1 cellular context compared by ENCODE assay signal in the genomic region with DNA sequence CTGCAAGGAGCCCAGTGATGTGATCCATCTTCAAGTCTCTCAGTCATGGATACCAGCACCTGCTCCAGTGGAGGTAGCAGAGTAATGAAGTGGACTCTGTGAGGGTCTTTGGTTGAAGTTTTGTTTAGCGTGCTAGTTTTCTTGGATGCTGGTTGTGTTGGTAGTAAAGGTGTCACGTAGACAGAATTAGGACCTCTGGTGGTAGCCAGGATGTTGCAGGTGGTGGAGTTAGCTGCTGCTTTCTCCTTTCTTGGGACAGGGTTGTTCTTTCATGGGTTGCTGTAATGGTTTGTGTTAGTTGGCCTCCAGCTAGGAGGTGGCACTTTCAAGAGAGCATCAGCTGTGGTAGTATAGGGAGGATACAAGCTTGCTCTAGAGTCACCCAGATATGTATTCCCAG.
TF ChIP-seq lines count a peak whose summit lies in the region.

No MANE protein-coding gene starts in this region.

TF ChIP-seq in HepG2, 621 proteins besides CTCF, POLR2A, EP300 and RAD21:
- TF ChIP-seq, protein P1, sequence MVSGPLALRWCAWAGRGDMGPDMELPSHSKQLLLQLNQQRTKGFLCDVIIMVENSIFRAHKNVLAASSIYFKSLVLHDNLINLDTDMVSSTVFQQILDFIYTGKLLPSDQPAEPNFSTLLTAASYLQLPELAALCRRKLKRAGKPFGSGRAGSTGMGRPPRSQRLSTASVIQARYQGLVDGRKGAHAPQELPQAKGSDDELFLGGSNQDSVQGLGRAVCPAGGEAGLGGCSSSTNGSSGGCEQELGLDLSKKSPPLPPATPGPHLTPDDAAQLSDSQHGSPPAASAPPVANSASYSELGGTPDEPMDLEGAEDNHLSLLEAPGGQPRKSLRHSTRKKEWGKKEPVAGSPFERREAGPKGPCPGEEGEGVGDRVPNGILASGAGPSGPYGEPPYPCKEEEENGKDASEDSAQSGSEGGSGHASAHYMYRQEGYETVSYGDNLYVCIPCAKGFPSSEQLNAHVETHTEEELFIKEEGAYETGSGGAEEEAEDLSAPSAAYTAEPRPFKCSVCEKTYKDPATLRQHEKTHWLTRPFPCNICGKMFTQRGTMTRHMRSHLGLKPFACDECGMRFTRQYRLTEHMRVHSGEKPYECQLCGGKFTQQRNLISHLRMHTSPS (CRISPR knock-in tag; IDR thresholded peaks at IDR 0.05; ENCODE audit: low read depth), result no peak
- TF ChIP-seq, protein P2, sequence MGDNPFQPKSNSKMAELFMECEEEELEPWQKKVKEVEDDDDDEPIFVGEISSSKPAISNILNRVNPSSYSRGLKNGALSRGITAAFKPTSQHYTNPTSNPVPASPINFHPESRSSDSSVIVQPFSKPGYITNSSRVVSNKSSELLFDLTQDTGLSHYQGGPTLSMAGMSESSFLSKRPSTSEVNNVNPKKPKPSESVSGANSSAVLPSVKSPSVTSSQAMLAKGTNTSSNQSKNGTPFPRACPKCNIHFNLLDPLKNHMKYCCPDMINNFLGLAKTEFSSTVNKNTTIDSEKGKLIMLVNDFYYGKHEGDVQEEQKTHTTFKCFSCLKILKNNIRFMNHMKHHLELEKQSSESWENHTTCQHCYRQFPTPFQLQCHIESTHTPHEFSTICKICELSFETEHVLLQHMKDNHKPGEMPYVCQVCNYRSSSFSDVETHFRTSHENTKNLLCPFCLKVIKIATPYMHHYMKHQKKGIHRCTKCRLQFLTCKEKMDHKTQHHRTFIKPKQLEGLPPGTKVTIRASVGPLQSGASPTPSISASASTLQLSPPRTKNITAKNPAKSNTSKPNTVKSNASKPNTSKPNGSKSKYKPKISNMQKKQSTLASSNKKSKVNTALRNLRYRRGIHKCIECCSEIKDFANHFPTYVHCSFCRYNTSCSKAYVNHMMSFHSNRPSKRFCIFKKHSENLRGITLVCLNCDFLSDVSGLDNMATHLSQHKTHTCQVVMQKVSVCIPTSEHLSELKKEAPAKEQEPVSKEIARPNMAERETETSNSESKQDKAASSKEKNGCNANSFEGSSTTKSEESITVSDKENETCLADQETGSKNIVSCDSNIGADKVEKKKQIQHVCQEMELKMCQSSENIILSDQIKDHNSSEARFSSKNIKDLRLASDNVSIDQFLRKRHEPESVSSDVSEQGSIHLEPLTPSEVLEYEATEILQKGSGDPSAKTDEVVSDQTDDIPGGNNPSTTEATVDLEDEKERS (CRISPR knock-in tag; IDR thresholded peaks at IDR 0.05), result no peak
- TF ChIP-seq, protein P3, sequence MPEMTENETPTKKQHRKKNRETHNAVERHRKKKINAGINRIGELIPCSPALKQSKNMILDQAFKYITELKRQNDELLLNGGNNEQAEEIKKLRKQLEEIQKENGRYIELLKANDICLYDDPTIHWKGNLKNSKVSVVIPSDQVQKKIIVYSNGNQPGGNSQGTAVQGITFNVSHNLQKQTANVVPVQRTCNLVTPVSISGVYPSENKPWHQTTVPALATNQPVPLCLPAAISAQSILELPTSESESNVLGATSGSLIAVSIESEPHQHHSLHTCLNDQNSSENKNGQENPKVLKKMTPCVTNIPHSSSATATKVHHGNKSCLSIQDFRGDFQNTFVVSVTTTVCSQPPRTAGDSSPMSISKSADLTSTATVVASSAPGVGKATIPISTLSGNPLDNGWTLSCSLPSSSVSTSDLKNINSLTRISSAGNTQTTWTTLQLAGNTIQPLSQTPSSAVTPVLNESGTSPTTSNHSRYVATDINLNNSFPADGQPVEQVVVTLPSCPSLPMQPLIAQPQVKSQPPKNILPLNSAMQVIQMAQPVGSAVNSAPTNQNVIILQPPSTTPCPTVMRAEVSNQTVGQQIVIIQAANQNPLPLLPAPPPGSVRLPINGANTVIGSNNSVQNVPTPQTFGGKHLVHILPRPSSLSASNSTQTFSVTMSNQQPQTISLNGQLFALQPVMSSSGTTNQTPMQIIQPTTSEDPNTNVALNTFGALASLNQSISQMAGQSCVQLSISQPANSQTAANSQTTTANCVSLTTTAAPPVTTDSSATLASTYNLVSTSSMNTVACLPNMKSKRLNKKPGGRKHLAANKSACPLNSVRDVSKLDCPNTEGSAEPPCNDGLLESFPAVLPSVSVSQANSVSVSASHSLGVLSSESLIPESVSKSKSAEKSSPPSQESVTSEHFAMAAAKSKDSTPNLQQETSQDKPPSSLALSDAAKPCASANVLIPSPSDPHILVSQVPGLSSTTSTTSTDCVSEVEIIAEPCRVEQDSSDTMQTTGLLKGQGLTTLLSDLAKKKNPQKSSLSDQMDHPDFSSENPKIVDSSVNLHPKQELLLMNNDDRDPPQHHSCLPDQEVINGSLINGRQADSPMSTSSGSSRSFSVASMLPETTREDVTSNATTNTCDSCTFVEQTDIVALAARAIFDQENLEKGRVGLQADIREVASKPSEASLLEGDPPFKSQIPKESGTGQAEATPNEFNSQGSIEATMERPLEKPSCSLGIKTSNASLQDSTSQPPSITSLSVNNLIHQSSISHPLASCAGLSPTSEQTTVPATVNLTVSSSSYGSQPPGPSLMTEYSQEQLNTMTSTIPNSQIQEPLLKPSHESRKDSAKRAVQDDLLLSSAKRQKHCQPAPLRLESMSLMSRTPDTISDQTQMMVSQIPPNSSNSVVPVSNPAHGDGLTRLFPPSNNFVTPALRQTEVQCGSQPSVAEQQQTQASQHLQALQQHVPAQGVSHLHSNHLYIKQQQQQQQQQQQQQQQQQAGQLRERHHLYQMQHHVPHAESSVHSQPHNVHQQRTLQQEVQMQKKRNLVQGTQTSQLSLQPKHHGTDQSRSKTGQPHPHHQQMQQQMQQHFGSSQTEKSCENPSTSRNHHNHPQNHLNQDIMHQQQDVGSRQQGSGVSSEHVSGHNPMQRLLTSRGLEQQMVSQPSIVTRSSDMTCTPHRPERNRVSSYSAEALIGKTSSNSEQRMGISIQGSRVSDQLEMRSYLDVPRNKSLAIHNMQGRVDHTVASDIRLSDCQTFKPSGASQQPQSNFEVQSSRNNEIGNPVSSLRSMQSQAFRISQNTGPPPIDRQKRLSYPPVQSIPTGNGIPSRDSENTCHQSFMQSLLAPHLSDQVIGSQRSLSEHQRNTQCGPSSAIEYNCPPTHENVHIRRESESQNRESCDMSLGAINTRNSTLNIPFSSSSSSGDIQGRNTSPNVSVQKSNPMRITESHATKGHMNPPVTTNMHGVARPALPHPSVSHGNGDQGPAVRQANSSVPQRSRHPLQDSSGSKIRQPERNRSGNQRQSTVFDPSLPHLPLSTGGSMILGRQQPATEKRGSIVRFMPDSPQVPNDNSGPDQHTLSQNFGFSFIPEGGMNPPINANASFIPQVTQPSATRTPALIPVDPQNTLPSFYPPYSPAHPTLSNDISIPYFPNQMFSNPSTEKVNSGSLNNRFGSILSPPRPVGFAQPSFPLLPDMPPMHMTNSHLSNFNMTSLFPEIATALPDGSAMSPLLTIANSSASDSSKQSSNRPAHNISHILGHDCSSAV (CRISPR knock-in tag; IDR thresholded peaks at IDR 0.05; ENCODE audit: borderline replicate concordance), result no peak
- TF ChIP-seq HNF4A (CRISPR knock-in tag; IDR thresholded peaks at IDR 0.05) (no peak), ZMYM2 (CRISPR knock-in tag; IDR thresholded peaks at IDR 0.05) (no peak), ZNF841 (CRISPR knock-in tag; IDR thresholded peaks at IDR 0.05; ENCODE audit: borderline replicate concordance) (no peak), ZNF3 (CRISPR knock-in tag; IDR thresholded peaks at IDR 0.05) (no peak), IKZF4 (CRISPR knock-in tag; IDR thresholded peaks at IDR 0.05; ENCODE audit: borderline replicate concordance, low read depth, not compliant biosample characterization) (no peak), SAFB2 (CRISPR knock-in tag; IDR thresholded peaks at IDR 0.05; ENCODE audit: borderline replicate concordance, low read depth) (no peak), HMG20A (CRISPR knock-in tag; IDR thresholded peaks at IDR 0.05; ENCODE audit: borderline replicate concordance) (no peak), SRY (CRISPR knock-in tag; IDR thresholded peaks at IDR 0.05) (no peak), YY1 (IDR thresholded peaks at IDR 0.05; ENCODE audit: insufficient read depth, insufficient replicate concordance, low read depth, low read length) (no peak), TP53 (CRISPR knock-in tag; conservative IDR thresholded peaks at IDR 0.05) (no peak), ZNF10 (CRISPR knock-in tag; IDR thresholded peaks at IDR 0.05; ENCODE audit: borderline replicate concordance, low read depth) (no peak), ZNF510 (CRISPR knock-in tag; IDR thresholded peaks at IDR 0.05; ENCODE audit: low read depth) (no peak), KDM5B (CRISPR knock-in tag; IDR thresholded peaks at IDR 0.05; ENCODE audit: borderline replicate concordance) (no peak)
- TF ChIP-seq, protein P4, sequence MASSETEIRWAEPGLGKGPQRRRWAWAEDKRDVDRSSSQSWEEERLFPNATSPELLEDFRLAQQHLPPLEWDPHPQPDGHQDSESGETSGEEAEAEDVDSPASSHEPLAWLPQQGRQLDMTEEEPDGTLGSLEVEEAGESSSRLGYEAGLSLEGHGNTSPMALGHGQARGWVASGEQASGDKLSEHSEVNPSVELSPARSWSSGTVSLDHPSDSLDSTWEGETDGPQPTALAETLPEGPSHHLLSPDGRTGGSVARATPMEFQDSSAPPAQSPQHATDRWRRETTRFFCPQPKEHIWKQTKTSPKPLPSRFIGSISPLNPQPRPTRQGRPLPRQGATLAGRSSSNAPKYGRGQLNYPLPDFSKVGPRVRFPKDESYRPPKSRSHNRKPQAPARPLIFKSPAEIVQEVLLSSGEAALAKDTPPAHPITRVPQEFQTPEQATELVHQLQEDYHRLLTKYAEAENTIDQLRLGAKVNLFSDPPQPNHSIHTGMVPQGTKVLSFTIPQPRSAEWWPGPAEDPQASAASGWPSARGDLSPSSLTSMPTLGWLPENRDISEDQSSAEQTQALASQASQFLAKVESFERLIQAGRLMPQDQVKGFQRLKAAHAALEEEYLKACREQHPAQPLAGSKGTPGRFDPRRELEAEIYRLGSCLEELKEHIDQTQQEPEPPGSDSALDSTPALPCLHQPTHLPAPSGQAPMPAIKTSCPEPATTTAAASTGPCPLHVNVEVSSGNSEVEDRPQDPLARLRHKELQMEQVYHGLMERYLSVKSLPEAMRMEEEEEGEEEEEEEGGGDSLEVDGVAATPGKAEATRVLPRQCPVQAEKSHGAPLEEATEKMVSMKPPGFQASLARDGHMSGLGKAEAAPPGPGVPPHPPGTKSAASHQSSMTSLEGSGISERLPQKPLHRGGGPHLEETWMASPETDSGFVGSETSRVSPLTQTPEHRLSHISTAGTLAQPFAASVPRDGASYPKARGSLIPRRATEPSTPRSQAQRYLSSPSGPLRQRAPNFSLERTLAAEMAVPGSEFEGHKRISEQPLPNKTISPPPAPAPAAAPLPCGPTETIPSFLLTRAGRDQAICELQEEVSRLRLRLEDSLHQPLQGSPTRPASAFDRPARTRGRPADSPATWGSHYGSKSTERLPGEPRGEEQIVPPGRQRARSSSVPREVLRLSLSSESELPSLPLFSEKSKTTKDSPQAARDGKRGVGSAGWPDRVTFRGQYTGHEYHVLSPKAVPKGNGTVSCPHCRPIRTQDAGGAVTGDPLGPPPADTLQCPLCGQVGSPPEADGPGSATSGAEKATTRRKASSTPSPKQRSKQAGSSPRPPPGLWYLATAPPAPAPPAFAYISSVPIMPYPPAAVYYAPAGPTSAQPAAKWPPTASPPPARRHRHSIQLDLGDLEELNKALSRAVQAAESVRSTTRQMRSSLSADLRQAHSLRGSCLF (CRISPR knock-in tag; IDR thresholded peaks at IDR 0.05; ENCODE audit: borderline replicate concordance), result no peak
- TF ChIP-seq, protein P5, sequence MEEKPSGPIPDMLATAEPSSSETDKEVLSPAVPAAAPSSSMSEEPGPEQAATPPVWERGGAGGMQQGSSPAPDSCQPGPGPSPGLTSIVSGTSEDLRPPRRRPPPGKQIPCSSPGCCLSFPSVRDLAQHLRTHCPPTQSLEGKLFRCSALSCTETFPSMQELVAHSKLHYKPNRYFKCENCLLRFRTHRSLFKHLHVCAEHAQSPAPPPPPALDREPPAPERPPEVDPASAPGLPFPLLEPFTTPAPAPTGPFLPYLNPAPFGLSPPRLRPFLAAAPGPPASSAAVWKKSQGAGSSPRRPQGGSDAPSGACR (CRISPR knock-in tag; IDR thresholded peaks at IDR 0.05), result no peak
- TF ChIP-seq, protein P6, sequence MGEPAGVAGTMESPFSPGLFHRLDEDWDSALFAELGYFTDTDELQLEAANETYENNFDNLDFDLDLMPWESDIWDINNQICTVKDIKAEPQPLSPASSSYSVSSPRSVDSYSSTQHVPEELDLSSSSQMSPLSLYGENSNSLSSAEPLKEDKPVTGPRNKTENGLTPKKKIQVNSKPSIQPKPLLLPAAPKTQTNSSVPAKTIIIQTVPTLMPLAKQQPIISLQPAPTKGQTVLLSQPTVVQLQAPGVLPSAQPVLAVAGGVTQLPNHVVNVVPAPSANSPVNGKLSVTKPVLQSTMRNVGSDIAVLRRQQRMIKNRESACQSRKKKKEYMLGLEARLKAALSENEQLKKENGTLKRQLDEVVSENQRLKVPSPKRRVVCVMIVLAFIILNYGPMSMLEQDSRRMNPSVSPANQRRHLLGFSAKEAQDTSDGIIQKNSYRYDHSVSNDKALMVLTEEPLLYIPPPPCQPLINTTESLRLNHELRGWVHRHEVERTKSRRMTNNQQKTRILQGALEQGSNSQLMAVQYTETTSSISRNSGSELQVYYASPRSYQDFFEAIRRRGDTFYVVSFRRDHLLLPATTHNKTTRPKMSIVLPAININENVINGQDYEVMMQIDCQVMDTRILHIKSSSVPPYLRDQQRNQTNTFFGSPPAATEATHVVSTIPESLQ (CRISPR knock-in tag; conservative IDR thresholded peaks at IDR 0.05), result no peak
